In the genomic region with DNA sequence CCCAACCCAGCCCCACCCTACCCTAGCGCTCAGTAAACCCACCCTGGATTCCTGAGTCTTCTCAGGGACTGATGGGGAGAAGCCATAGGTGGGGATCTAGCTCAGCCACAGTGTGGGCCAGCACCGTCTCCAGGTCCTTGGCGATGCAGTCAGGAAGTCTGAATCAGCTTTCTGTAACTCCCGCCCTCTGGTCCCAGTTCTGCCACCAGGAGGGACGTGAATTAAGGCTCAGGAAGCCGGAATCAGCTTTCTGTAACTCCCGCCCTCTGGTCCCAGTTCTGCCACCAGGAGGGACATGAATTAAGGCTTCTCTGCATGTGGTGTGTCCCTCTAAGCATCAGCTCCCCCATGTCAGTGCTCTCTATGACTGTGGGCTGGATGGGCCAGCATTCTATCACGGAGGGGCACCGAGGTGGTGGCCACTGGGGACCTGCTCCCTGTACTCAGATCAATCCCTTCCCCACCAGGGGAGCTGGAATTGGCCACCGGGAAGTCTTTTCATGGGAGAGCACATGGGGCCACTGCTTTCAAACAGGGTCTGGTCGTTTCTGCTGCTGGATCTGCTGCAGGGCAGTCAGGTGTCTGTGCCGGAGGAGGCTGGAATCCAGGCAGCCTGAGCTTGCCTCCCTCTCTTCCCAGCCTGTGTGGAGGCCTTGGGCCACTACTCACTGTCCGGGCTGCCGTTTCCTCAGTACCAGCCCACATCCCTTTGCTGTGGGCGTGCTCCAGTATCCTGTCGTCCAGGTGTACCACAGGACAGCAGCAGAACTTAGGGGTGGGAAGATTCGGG, we compare ENCODE assay signal across 29 cellular contexts. TPM values are rescaled to one million over a fixed set of nuclear protein-coding genes. Genes with fewer than 3 reads are reported as not detected.
DNase-seq lines count a peak whose midpoint lies in the region; ATAC-seq and TF ChIP-seq lines count a peak whose summit lies in the region.
"Had no signal": no experiment of that assay in that cellular context is flagged by ENCODE, and none has a peak within 500 bp of the region (broad histone marks: within the 10 kb centered on the region; RNA-seq: fewer than 3 reads in every experiment).

No MANE protein-coding gene starts in this region.

- peak overlapping the region; percentile 78 for H3K27ac Mint-ChIP-seq in Calu3 (ENCODE audit: unreplicated experiment)
- no peak overlapping the region for H3K27ac Mint-ChIP-seq in stimulated activated naive B cell treated with anti-CD40 and anti-IgM and Interleukin-4, amounts not matched to agents 10 μg/mL and 1 μg/mL and 100 μg/mL, for 72 hours
- H3K27ac Mint-ChIP-seq: activated naive CD4-positive, alpha-beta T cell treated with anti-CD3 and anti-CD28 coated beads, Interleukin-2, amount 50 U/mL, for 72 hours; activated T-helper 2 cell treated with anti-CD3 and anti-CD28 coated beads, Interferon-gamma antibody, Interleukin-2, Interleukin-4, amounts not matched to agents 10 μg/mL and 5 μg/mL and 100 μg/mL, durations not matched to agents 14 hours and 24 hours and 36 hours; dendritic cell treated with granulocyte-macrophage colony-stimulating factor and Interleukin-4, amounts not matched to agents 40 ng/mL and 50 ng/mL, for 4 days; nephron had no signal

- H3K4me3 ChIP-seq in Panc1 (ENCODE audit: low read depth in 2 of 2, low read length in 2 of 2) (no peak overlapping the region), right atrium auricular region (no peak overlapping the region), retinal pigment epithelial cell (ENCODE audit: low read length) (no peak overlapping the region)
- H3K4me3 ChIP-seq: BLaER1 treated with 17β-estradiol and CSF1 and Interleukin-3, amounts not matched to agents 10 nM and 100 nM; smooth muscle cell; suprapubic skin had no signal

- peak; percentile 19 for DNase-seq in Calu3
- DNase-seq in Panc1 (ENCODE audit: low read depth, low spot score), result no peak
- DNase-seq in right atrium auricular region (ENCODE audit: low spot score), result no peak
- DNase-seq in retinal pigment epithelial cell (ENCODE audit: low read depth), result peak; percentile 18
- DNase-seq in mucosa of gallbladder (ENCODE audit: low spot score), result no peak
- no peak for DNase-seq in stimulated activated naive B cell treated with anti-CD40 and anti-IgM and Interleukin-4, amounts not matched to agents 10 μg/mL and 1 μg/mL and 100 μg/mL, for 72 hours
- no peak for DNase-seq in NCI-H2227 (lab: John Stamatoyannopoulos, UW; ENCODE audit: unreplicated experiment)
- no peak for DNase-seq in G401 (ENCODE audit: low spot score)
- DNase-seq: activated CD4-positive, alpha-beta T cell treated with anti-CD3 and anti-CD28 coated beads, Interleukin-2, amount 50 U/mL, for 48 hours; activated CD8-positive, alpha-beta memory T cell treated with anti-CD3 and anti-CD28 coated beads, Interleukin-2, amount 50 U/mL, for 48 hours; anterior cingulate cortex; Caco-2; caudate nucleus; DND-41; NCI-H1105 treated with DMSO at 0.1 percent for 48 hours; NCI-H2029 treated with DMSO at 0.1 percent for 48 hours; NCI-H345; NCI-H774; OCI-M1; stimulated activated CD4-positive, alpha-beta T cell treated with anti-CD3 and anti-CD28 coated beads, Interleukin-2, amount 100 ng/mL, for 24 hours had no signal

- CTCF ChIA-PET in Calu3 (lab: Charles Lee), result interaction anchor here (0.5 to 1.9 kb wide), 3 partner anchors 14 to 493 kb away, joined by 3 to 8 read pairs (median 3); no protein-coding TSS in a partner anchor
- CTCF ChIA-PET in Panc1 (lab: Charles Lee), result no interaction called here

- POLR2A ChIA-PET in Panc1 (lab: Charles Lee), result interaction anchor here (0.6 kb wide), 1 partner anchor 1717 kb away, joined by 7 read pairs; no protein-coding TSS in a partner anchor

- peak overlapping the region; percentile 36 for H3K4me3 Mint-ChIP-seq in Calu3 (ENCODE audit: low read depth, unreplicated experiment)
- H3K4me3 Mint-ChIP-seq in stimulated activated naive B cell treated with anti-CD40 and anti-IgM and Interleukin-4, amounts not matched to agents 10 μg/mL and 1 μg/mL and 100 μg/mL, for 72 hours, result no peak overlapping the region
- H3K4me3 Mint-ChIP-seq: dendritic cell treated with granulocyte-macrophage colony-stimulating factor and Interleukin-4, amounts not matched to agents 40 ng/mL and 50 ng/mL, for 4 days; IgD-negative memory B cell had no signal

- no TSS peak for BruUV-seq in Calu3 (replicated peaks; lab: Mats Ljungman, UMichigan)
- no TSS peak for BruUV-seq in Panc1 (replicated peaks; lab: Mats Ljungman, UMichigan)

- H3K9me3 ChIP-seq in Panc1 (ENCODE audit: control insufficient read depth, insufficient read depth, low read depth, low read length), result no peaks in the 10 kb centered on the region
- no peaks in the 10 kb centered on the region for H3K9me3 ChIP-seq in right atrium auricular region
- H3K9me3 ChIP-seq: Caco-2, suprapubic skin had no signal

- H3K4me1 Mint-ChIP-seq in Calu3 (ENCODE audit: low read depth, unreplicated experiment), result peaks cover 31% of the 10 kb centered on the region
- peaks cover 0 to 5% of the 10 kb centered on the region in 2 donors for H3K4me1 Mint-ChIP-seq in stimulated activated naive B cell treated with anti-CD40 and anti-IgM and Interleukin-4, amounts not matched to agents 10 μg/mL and 1 μg/mL and 100 μg/mL, for 72 hours
- H3K4me1 Mint-ChIP-seq: IgD-negative memory B cell had no signal

- H3K27me3 ChIP-seq in Panc1 (ENCODE audit: control insufficient read depth, insufficient read depth, low read length) (no peaks in the 10 kb centered on the region), right atrium auricular region (no peaks in the 10 kb centered on the region)

- intact Hi-C loops in Calu3 (cut with micrococcal nuclease; ENCODE audit: unreplicated experiment) (no loop called here), Panc1 (cut with micrococcal nuclease; ENCODE audit: unreplicated experiment) (no loop called here)

- H3K4me1 ChIP-seq in Panc1 (ENCODE audit: control insufficient read depth, insufficient read depth, low read length) (peaks cover 2% of the 10 kb centered on the region; the same call in 1 of the 2 replicates), right atrium auricular region (peaks cover 0 to 19% of the 10 kb centered on the region in 2 donors)
- H3K4me1 ChIP-seq: Caco-2 had no signal

- ATAC-seq in Panc1, result peak; percentile 49
- no peak for ATAC-seq in stimulated activated naive B cell treated with anti-CD40 and anti-IgM and Interleukin-4, amounts not matched to agents 10 μg/mL and 1 μg/mL and 100 μg/mL, for 72 hours (replicated peaks)
- ATAC-seq: activated naive CD4-positive, alpha-beta T cell treated with anti-CD3 and anti-CD28 coated beads, Interleukin-2, amount 50 U/mL, for 72 hours had no signal

- TF ChIP-seq CTCF in Calu3 (IDR thresholded peaks at IDR 0.05; ENCODE audit: unreplicated experiment), result no peak
- no peak for TF ChIP-seq CTCF in Panc1 (IDR thresholded peaks at IDR 0.05)
- TF ChIP-seq CTCF in right atrium auricular region (IDR thresholded peaks at IDR 0.05), result no peak
- no peak for TF ChIP-seq CTCF in retinal pigment epithelial cell (conservative IDR thresholded peaks at IDR 0.05; ENCODE audit: low read depth, low read length)

- H3K27me3 Mint-ChIP-seq in Calu3 (ENCODE audit: unreplicated experiment), result no peaks in the 10 kb centered on the region
- peaks cover 30 to 54% of the 10 kb centered on the region in 2 donors for H3K27me3 Mint-ChIP-seq in stimulated activated naive B cell treated with anti-CD40 and anti-IgM and Interleukin-4, amounts not matched to agents 10 μg/mL and 1 μg/mL and 100 μg/mL, for 72 hours

- H3K27ac ChIP-seq in Panc1 (ENCODE audit: low read length) (no peak overlapping the region), right atrium auricular region (peak overlapping the region; percentile 78 to 93)
- H3K27ac ChIP-seq: BLaER1 treated with 17β-estradiol and CSF1 and Interleukin-3, amounts not matched to agents 10 nM and 100 nM; suprapubic skin had no signal

- in situ Hi-C loops in Panc1 (cut with HindIII; ENCODE audit: low pct_unique_long_range_greater_than_20kb, low sequenced_read_pairs) (no loop called here), G401 (cut with HindIII; ENCODE audit: low sequenced_read_pairs) (no loop called here)

- H3K9me3 Mint-ChIP-seq in Calu3 (ENCODE audit: low read depth, unreplicated experiment), result peaks cover 4% of the 10 kb centered on the region
- H3K9me3 Mint-ChIP-seq in stimulated activated naive B cell treated with anti-CD40 and anti-IgM and Interleukin-4, amounts not matched to agents 10 μg/mL and 1 μg/mL and 100 μg/mL, for 72 hours, result peaks cover 0 to under 1% of the 10 kb centered on the region in 2 donors
- H3K9me3 Mint-ChIP-seq: activated naive CD4-positive, alpha-beta T cell treated with anti-CD3 and anti-CD28 coated beads, Interleukin-2, amount 50 U/mL, for 72 hours; activated T-helper 2 cell treated with anti-CD3 and anti-CD28 coated beads, Interferon-gamma antibody, Interleukin-2, Interleukin-4, amounts not matched to agents 10 μg/mL and 5 μg/mL and 100 μg/mL, durations not matched to agents 14 hours and 24 hours and 36 hours; dendritic cell treated with granulocyte-macrophage colony-stimulating factor and Interleukin-4, amounts not matched to agents 40 ng/mL and 50 ng/mL, for 4 days had no signal

- H3K36me3 Mint-ChIP-seq in Calu3 (ENCODE audit: insufficient read depth, unreplicated experiment), result no peaks in the 10 kb centered on the region
- H3K36me3 Mint-ChIP-seq in stimulated activated naive B cell treated with anti-CD40 and anti-IgM and Interleukin-4, amounts not matched to agents 10 μg/mL and 1 μg/mL and 100 μg/mL, for 72 hours, result no peaks in the 10 kb centered on the region
- H3K36me3 Mint-ChIP-seq: activated naive CD4-positive, alpha-beta T cell treated with anti-CD3 and anti-CD28 coated beads, Interleukin-2, amount 50 U/mL, for 72 hours had no signal

- H3K36me3 ChIP-seq in Panc1 (ENCODE audit: control insufficient read depth, insufficient read depth, low read length) (no peaks in the 10 kb centered on the region), right atrium auricular region (no peaks in the 10 kb centered on the region)
- H3K36me3 ChIP-seq: BLaER1 treated with 17β-estradiol and CSF1 and Interleukin-3, amounts not matched to agents 10 nM and 100 nM; suprapubic skin had no signal

RNA-seq across cellular contexts. Expression of gene ASB18, which starts 24.7 kb away (rescaled TPM):
- total RNA-seq in Calu3 (2022) (not detected in 2 replicates), Panc1 (2021; ENCODE audit: unreplicated experiment) (not detected), right atrium auricular region (1 to 10 TPM; 1.9 to 7.6 TPM), mucosa of gallbladder (not detected)
- 0.50 TPM for polyA plus RNA-seq in Panc1 (2012; ENCODE audit: insufficient read length)
- total RNA-seq in G401 (2014; rRNA removed; shearing (Covaris generic)), result not detected in 2 replicates
- total RNA-seq: activated naive CD4-positive, alpha-beta T cell treated with anti-CD3 and anti-CD28 coated beads, Interleukin-2, amount 50 U/mL, for 72 hours; activated T-helper 2 cell treated with anti-CD3 and anti-CD28 coated beads, Interferon-gamma antibody, Interleukin-2, Interleukin-4, amounts not matched to agents 10 μg/mL and 5 μg/mL and 100 μg/mL, durations not matched to agents 14 hours and 24 hours and 36 hours; Caco-2; pulmonary artery endothelial cell; smooth muscle cell had no signal
- polyA plus RNA-seq: IgD-negative memory B cell had no signal

Comparison
In these comparisons a context has a peak if more than half of its experiments do, and no peak if none do; other contexts are left out.
1. DNase-seq: peak in Calu3 (single experiment) and retinal pigment epithelial cell (single experiment); none in Panc1 (single experiment), right atrium auricular region (single experiment), mucosa of gallbladder (single experiment), stimulated activated naive B cell treated with anti-CD40 and anti-IgM and Interleukin-4, amounts not matched to agents 10 μg/mL and 1 μg/mL and 100 μg/mL, for 72 hours (single experiment), NCI-H2227 (single experiment) and G401 (single experiment).